Comparison of ENCODE assay signal across 8 cellular contexts in the genomic region with DNA sequence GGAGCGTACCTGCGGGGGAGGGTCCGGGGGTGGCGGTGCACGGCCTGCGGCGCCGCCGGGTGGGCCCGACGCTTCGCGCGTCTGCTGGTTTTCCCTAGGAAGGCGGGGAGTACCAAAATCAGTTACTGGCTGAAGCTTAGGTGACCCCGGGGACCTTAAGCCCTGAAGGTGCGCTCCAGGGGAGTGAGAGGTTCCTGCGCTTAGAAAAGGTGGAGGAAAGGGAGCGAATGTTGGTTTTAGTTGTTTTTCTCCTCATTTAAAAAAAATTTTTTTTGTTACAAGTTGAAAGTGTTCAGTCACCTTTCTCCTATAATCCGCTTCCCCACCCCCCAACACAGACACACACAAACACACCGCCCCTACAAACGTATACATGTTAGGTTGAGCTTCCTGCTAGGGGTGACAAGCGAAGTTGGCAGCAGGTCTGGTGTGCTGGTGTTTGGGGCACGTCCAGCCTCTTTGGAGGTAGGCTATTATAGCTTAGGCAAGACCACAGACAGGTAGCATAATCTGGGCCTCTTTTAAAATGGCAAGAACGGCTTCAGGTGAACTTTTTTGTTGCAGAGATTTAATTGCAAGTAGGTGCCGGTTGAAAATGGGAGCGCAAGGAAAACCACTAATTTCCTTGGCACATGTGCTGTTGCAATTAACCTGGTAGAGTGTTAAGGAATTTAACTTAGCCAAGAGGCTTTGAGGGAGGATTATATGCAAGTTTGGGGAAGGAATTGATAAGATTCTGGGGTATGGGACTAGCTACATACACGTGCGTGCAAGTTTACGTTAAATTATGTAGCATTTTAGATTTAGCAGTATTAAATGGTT. TPM values are rescaled to one million over a fixed set of nuclear protein-coding genes. Genes with fewer than 3 reads are reported as not detected.
A peak's percentile ranks its signal among the peaks of the same experiment; 100 is the strongest.
DNase-seq lines count a peak whose midpoint lies in the region; TF ChIP-seq lines count a peak whose summit lies in the region.

No MANE protein-coding gene starts in this region.

- peak overlapping the region; percentile 94 for H3K9ac ChIP-seq in GM23248

- TF ChIP-seq CTCF in esophagus squamous epithelium (IDR thresholded peaks at IDR 0.05) (peak in 1 of 6 experiments; percentile 6), neutrophil (IDR thresholded peaks at IDR 0.05) (no peak), vagina (IDR thresholded peaks at IDR 0.05) (no peak)

- H3K27ac ChIP-seq in GM23248 (peak overlapping the region; percentile 96), esophagus squamous epithelium (peak overlapping the region; percentile 85 to 95 (median 94)), neutrophil (peak overlapping the region; percentile 93), vagina (peak overlapping the region; percentile 95)

- peaks cover 58% of the 10 kb centered on the region for H3K79me2 ChIP-seq in GM23248 (ENCODE audit: insufficient read depth)

- intact Hi-C loops in esophagus squamous epithelium (cut with DNase I) = loop anchor here (10.0 kb wide), 1 partner anchor 114 kb away; no protein-coding TSS in a partner anchor
- intact Hi-C loops in vagina (cut with DNase I) = loop anchor here (10.0 kb wide), 1 partner anchor 114 kb away; no protein-coding TSS in a partner anchor

- H3K4me2 ChIP-seq in GM23248 (ENCODE audit: unreplicated experiment) = peak overlapping the region; percentile 97

- peak overlapping the region; percentile 65 for H2AFZ ChIP-seq in GM23248

- 2 to 3% methylated on average over 18 to 28 of the region's 30 CpGs for WGBS in GM23248 (ENCODE audit: low coverage in 1 of 2, low lambda C conversion rate in 2 of 2, missing lambda C conversion rate in 2 of 2), 2 experiments
- WGBS in esophagus squamous epithelium, 2 donors = 4 to 8% methylated on average over 16 to 25 of the region's 30 CpGs

- no peaks in the 10 kb centered on the region for H3K36me3 ChIP-seq in GM23248 (ENCODE audit: low read depth)
- H3K36me3 ChIP-seq in esophagus squamous epithelium = no peaks in the 10 kb centered on the region
- H3K36me3 ChIP-seq in neutrophil = no peaks in the 10 kb centered on the region
- no peaks in the 10 kb centered on the region for H3K36me3 ChIP-seq in vagina

- peaks cover 28% of the 10 kb centered on the region for H4K20me1 ChIP-seq in GM23248 (ENCODE audit: insufficient read depth)

- TF ChIP-seq POLR2A in esophagus squamous epithelium (IDR thresholded peaks at IDR 0.05) (no peak), vagina (IDR thresholded peaks at IDR 0.05) (no peak)

- H3K9me3 ChIP-seq in GM23248 (ENCODE audit: low read depth) = no peaks in the 10 kb centered on the region
- no peaks in the 10 kb centered on the region for H3K9me3 ChIP-seq in esophagus squamous epithelium
- H3K9me3 ChIP-seq in neutrophil = no peaks in the 10 kb centered on the region
- no peaks in the 10 kb centered on the region for H3K9me3 ChIP-seq in vagina

- H3K9me2 ChIP-seq in GM23248 (ENCODE audit: insufficient read depth) = no peaks in the 10 kb centered on the region

- H3K4me1 ChIP-seq in GM23248 (ENCODE audit: insufficient read depth) (peaks cover 44% of the 10 kb centered on the region), esophagus squamous epithelium (peaks cover 15 to 91% (median 21%) of the 10 kb centered on the region in 3 donors), neutrophil (ENCODE audit: control insufficient read depth in 1 of 2, insufficient read depth in 1 of 2, low read depth in 1 of 2, low read length in 1 of 2) (peaks cover 51 to 70% of the 10 kb centered on the region in 2 experiments), vagina (peaks cover 75% of the 10 kb centered on the region)

- in situ Hi-C loops in GM23248 (cut with MboI) = no loop called here

- H3F3A ChIP-seq in GM23248 (ENCODE audit: insufficient read depth) = peaks cover 45% of the 10 kb centered on the region

- H3K27me3 ChIP-seq in GM23248 (replicated peaks; ENCODE audit: insufficient read depth) (no peaks in the 10 kb centered on the region), esophagus squamous epithelium (no peaks in the 10 kb centered on the region), neutrophil (no peaks in the 10 kb centered on the region), vagina (no peaks in the 10 kb centered on the region)

- peak; percentile 30 for DNase-seq in D341Med (ENCODE audit: low spot score)
- peak; percentile 50 for DNase-seq in GM23248
- DNase-seq in NCI-H69 (lab: John Stamatoyannopoulos, UW) = peak; percentile 65
- peak; percentile 35 for DNase-seq in activated T-cell treated with anti-CD3 and anti-CD28 coated beads for 4 hours
- DNase-seq in esophagus squamous epithelium (lab: John Stamatoyannopoulos, UW) = peak; percentile 10
- DNase-seq in vagina (ENCODE audit: extremely low spot score in 2 of 2) = peak in 1 of 2 donors; percentile 92
- no peak for DNase-seq in NCI-H1092 (lab: John Stamatoyannopoulos, UW)

- H3K4me3 ChIP-seq in GM23248 (peak overlapping the region; percentile 89), esophagus squamous epithelium (peak overlapping the region; percentile 86 to 96 (median 90)), neutrophil (ENCODE audit: low read depth in 1 of 2, low read length in 1 of 2) (peak overlapping the region; percentile 86 to 96), vagina (peak overlapping the region; percentile 74 to 99)

RNA-seq across cellular contexts. Expression of gene ADD3, which starts 0.9 kb away (rescaled TPM):
- total RNA-seq in GM23248 (2014; rRNA removed; shearing (Covaris generic)) = 128 and 1,101 TPM in 2 replicates
- 129 and 133 TPM in 2 replicates for polyA plus RNA-seq in GM23248 (2016; fragmentation: Nextera tagmentation; extraction: Ambion mirVana)
- total RNA-seq in esophagus squamous epithelium (100 to 1,000 TPM in 3 of 4 donors, 10 to 100 TPM in 1; 52.5 to 214 (median 145) TPM), vagina (114 TPM)
